9 cellular contexts compared by ENCODE assay signal in genomic region chr12:132593938-132594358, GRCh38. TPM values are rescaled to one million over a fixed set of nuclear protein-coding genes. Genes with fewer than 3 reads are reported as not detected.
DNase-seq lines count a peak whose midpoint lies in the region; ATAC-seq and TF ChIP-seq lines count a peak whose summit lies in the region.
"Had no signal": no experiment of that assay in that cellular context is flagged by ENCODE, and none has a peak within 500 bp of the region (broad histone marks: within the 10 kb centered on the region; RNA-seq: fewer than 3 reads in every experiment).

No MANE protein-coding gene starts in this region.

- H3K36me3 ChIP-seq in WERI-Rb-1 (no peaks in the 10 kb centered on the region), neural progenitor cell (no peaks in the 10 kb centered on the region)

- peak; percentile 99 for DNase-seq in DMS53 (lab: John Stamatoyannopoulos, UW)
- peak; percentile 49 for DNase-seq in HCEC 1CT
- peak; percentile 95 for DNase-seq in NCI-H2081 treated with DMSO at 0.1 percent for 48 hours (lab: John Stamatoyannopoulos, UW)
- DNase-seq in WERI-Rb-1 = peak; percentile 98
- peak; percentile 61 to 81 for DNase-seq in foreskin keratinocyte
- DNase-seq in neural progenitor cell (ENCODE audit: low spot score) = peak; percentile 97
- no peak for DNase-seq in CD4-positive, alpha-beta T cell

- TF ChIP-seq CTCF in WERI-Rb-1 (IDR thresholded peaks at IDR 0.05; ENCODE audit: low read depth, low read length) (no peak), foreskin keratinocyte (conservative IDR thresholded peaks at IDR 0.05) (no peak), neural progenitor cell (IDR thresholded peaks at IDR 0.05) (no peak)
- TF ChIP-seq CTCF in CD4-positive, alpha-beta T cell (IDR thresholded peaks at IDR 0.05) = no peak

- no peak overlapping the region for H3K27ac Mint-ChIP-seq in neural progenitor cell
- H3K27ac Mint-ChIP-seq in CD4-positive, alpha-beta T cell = no peak overlapping the region
- H3K27ac Mint-ChIP-seq: stimulated activated naive CD8-positive, alpha-beta T cell treated with anti-CD3 and anti-CD28 coated beads, Interleukin-15, Interleukin-2, amounts not matched to agents 100 ng/mL and 50 ng/mL, for 24 hours had no signal

- no peaks in the 10 kb centered on the region for H3K79me2 ChIP-seq in neural progenitor cell (ENCODE audit: low read depth)

- H3K27ac ChIP-seq in WERI-Rb-1 (no peak overlapping the region; the same call in 1 of the 2 replicates), foreskin keratinocyte (no peak overlapping the region), neural progenitor cell (no peak overlapping the region)
- H3K27ac ChIP-seq in CD4-positive, alpha-beta T cell (ENCODE audit: low read depth, low read length) = no peak overlapping the region

- H3F3A ChIP-seq in neural progenitor cell (ENCODE audit: low read depth) = peaks cover 14% of the 10 kb centered on the region

- peaks cover 4% of the 10 kb centered on the region for H4K20me1 ChIP-seq in neural progenitor cell (ENCODE audit: low read depth)

- POLR2A ChIA-PET in CD4-positive, alpha-beta T cell (lab: Charles Lee) = interaction anchor here (0.7 kb wide), 1 partner anchor 132 kb away, joined by 3 read pairs; no protein-coding TSS in a partner anchor

- H3K9me3 Mint-ChIP-seq in neural progenitor cell = peaks cover 2% of the 10 kb centered on the region
- H3K9me3 Mint-ChIP-seq in CD4-positive, alpha-beta T cell = no peaks in the 10 kb centered on the region
- H3K9me3 Mint-ChIP-seq: stimulated activated naive CD8-positive, alpha-beta T cell treated with anti-CD3 and anti-CD28 coated beads, Interleukin-15, Interleukin-2, amounts not matched to agents 100 ng/mL and 50 ng/mL, for 24 hours had no signal

- no peaks in the 10 kb centered on the region for H3K36me3 Mint-ChIP-seq in neural progenitor cell
- no peaks in the 10 kb centered on the region for H3K36me3 Mint-ChIP-seq in CD4-positive, alpha-beta T cell (ENCODE audit: low read depth)

- H3K9me3 ChIP-seq in WERI-Rb-1 (ENCODE audit: severe bottlenecking) (no peaks in the 10 kb centered on the region), neural progenitor cell (ENCODE audit: low read depth) (no peaks in the 10 kb centered on the region)
- H3K9me3 ChIP-seq in CD4-positive, alpha-beta T cell (ENCODE audit: control insufficient read depth, low read length) = no peaks in the 10 kb centered on the region

- intact Hi-C loops in CD4-positive, alpha-beta T cell (cut with DNase I, micrococcal nuclease) = no loop called here

- H3K4me3 Mint-ChIP-seq in neural progenitor cell = peak overlapping the region; percentile 44
- no peak overlapping the region for H3K4me3 Mint-ChIP-seq in CD4-positive, alpha-beta T cell
- H3K4me3 Mint-ChIP-seq: stimulated activated naive CD8-positive, alpha-beta T cell treated with anti-CD3 and anti-CD28 coated beads, Interleukin-15, Interleukin-2, amounts not matched to agents 100 ng/mL and 50 ng/mL, for 24 hours had no signal

- H3K4me2 ChIP-seq in neural progenitor cell = no peak overlapping the region

- H2AFZ ChIP-seq in neural progenitor cell (replicated peaks) = no peak overlapping the region

- no peaks in the 10 kb centered on the region for H3K4me1 ChIP-seq in foreskin keratinocyte
- no peaks in the 10 kb centered on the region for H3K4me1 ChIP-seq in neural progenitor cell

- ATAC-seq in foreskin keratinocyte (peak; percentile 94), GM21723 (IDR thresholded peaks at IDR 0.05; ENCODE audit: unreplicated experiment) (no peak)
- ATAC-seq in CD4-positive, alpha-beta T cell (ENCODE audit: poor library complexity) = no peak

- peak overlapping the region; percentile 30 for H3K4me3 ChIP-seq in WERI-Rb-1 (ENCODE audit: low read depth, low read length)
- no peak overlapping the region for H3K4me3 ChIP-seq in neural progenitor cell

- CTCF ChIA-PET in CD4-positive, alpha-beta T cell (lab: Charles Lee) = no interaction called here

- H3K27me3 ChIP-seq in WERI-Rb-1 (ENCODE audit: insufficient read depth, low read depth, severe bottlenecking) = no peaks in the 10 kb centered on the region
- peaks cover 19% of the 10 kb centered on the region for H3K27me3 ChIP-seq in foreskin keratinocyte
- peaks cover 92% of the 10 kb centered on the region for H3K27me3 ChIP-seq in neural progenitor cell
- H3K27me3 ChIP-seq in CD4-positive, alpha-beta T cell (ENCODE audit: control insufficient read depth, insufficient read depth, low read length) = no peaks in the 10 kb centered on the region

- H3K27me3 Mint-ChIP-seq in neural progenitor cell (ENCODE audit: insufficient read depth, low read depth) = peaks cover 11% of the 10 kb centered on the region
- H3K27me3 Mint-ChIP-seq in CD4-positive, alpha-beta T cell = peaks cover 16% of the 10 kb centered on the region

- peaks cover 18% of the 10 kb centered on the region for H3K4me1 Mint-ChIP-seq in neural progenitor cell
- peaks cover 18% of the 10 kb centered on the region for H3K4me1 Mint-ChIP-seq in CD4-positive, alpha-beta T cell (ENCODE audit: low read depth)

- no peak overlapping the region for H3K9ac ChIP-seq in neural progenitor cell

RNA-seq across cellular contexts. Expression of gene LRCOL1, which starts 16.4 kb away (rescaled TPM):
- total RNA-seq in foreskin keratinocyte = not detected in 2 replicates
- not detected in 2 replicates for polyA plus RNA-seq in foreskin keratinocyte
- total RNA-seq in neural progenitor cell (ENCODE audit: low replicate concordance) = 0.34 TPM in 1 of 2 replicates, not detected in the other
- total RNA-seq in CD4-positive, alpha-beta T cell = not detected

RNA-seq across cellular contexts. Expression of gene P2RX2, which starts 24.6 kb away (rescaled TPM):
- total RNA-seq in foreskin keratinocyte = not detected in 2 replicates
- polyA plus RNA-seq in foreskin keratinocyte = not detected in 2 replicates
- 0.15 TPM in 1 of 2 replicates, not detected in the other for total RNA-seq in neural progenitor cell (ENCODE audit: low replicate concordance)
- not detected for total RNA-seq in CD4-positive, alpha-beta T cell

Comparison
In these comparisons a context has a peak if more than half of its experiments do, and no peak if none do; other contexts are left out.
1. DNase-seq: peak in DMS53 (single experiment), HCEC 1CT (single experiment), NCI-H2081 treated with DMSO at 0.1 percent for 48 hours (single experiment), WERI-Rb-1 (single experiment), foreskin keratinocyte (2 of 2) and neural progenitor cell (single experiment); none in CD4-positive, alpha-beta T cell (0 of 10).